In the genomic region with DNA sequence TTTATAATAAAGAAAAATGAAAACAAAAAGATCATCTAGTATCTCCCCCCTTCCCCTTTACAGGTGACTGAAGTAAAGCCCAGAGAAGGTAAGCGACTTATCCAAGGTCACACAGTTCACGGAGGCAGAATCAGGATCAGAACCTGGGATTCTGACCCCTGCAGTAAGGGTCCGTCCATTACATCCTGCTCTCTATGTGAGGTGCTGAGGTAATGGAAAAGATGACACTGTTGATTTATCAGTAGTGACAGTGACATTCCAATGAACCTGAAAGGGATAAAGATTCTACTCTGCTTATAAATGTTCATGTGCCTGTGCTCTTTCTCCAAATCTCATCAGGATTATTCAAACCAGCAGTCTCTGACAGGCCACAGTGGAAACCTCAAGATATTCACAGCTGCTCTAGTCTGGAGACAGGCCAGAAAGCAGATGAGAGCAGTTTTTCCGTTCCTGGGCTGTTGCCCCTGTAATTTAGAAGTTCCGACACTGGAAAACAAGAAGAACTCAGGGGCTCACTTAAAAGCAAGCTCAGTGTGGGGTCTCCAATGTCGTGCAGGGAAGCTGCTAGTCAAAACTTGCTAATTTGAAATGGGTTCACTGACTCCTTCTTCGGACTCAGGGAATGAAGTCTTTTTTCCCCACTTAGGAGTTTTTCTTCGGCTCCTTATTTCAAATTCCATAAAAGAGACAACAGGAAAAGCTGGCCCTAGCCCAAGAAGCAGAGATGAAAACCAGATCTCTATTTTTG, we compare ENCODE assay signal across 8 cellular contexts.
DNase-seq lines count a peak whose midpoint lies in the region; ATAC-seq, FAIRE-seq and TF ChIP-seq lines count a peak whose summit lies in the region.

No MANE protein-coding gene starts in this region.

- DNase-seq in iPS-NIHi7 (ENCODE audit: extremely low spot score) (peak; percentile 34), occipital lobe (lab: John Stamatoyannopoulos, UW) (no peak), KG1 (lab: John Stamatoyannopoulos, UW) (no peak), activated gamma-delta T cell treated with Interleukin-2 at 50 U/mL for 16 hours (no peak), frontal cortex (ENCODE audit: low spot score in 2 of 2) (no peak)

- ATAC-seq in GM19351 (IDR thresholded peaks at IDR 0.05; ENCODE audit: unreplicated experiment): peak; percentile 35
- ATAC-seq in HG02981 (IDR thresholded peaks at IDR 0.05; ENCODE audit: unreplicated experiment): peak; percentile 24
- peak; percentile 88 for ATAC-seq in SK-N-SH treated with all-trans-retinoic acid at 6 μM for 48 hours

- FAIRE-seq in frontal cortex (lab: Jason Lieb, UNC): no peak

TF ChIP-seq in SK-N-SH treated with all-trans-retinoic acid at 6 μM for 48 hours, 23 proteins besides CTCF, POLR2A, EP300 and RAD21:
- TF ChIP-seq TOX (CRISPR knock-in tag; IDR thresholded peaks at IDR 0.05; ENCODE audit: borderline replicate concordance): no peak
- no peak for TF ChIP-seq PPARA (CRISPR knock-in tag; IDR thresholded peaks at IDR 0.05; ENCODE audit: borderline replicate concordance)
- no peak for TF ChIP-seq POU6F1 (CRISPR knock-in tag; IDR thresholded peaks at IDR 0.05; ENCODE audit: borderline replicate concordance, low read depth)
- no peak for TF ChIP-seq ZNF8 (CRISPR knock-in tag; IDR thresholded peaks at IDR 0.05)
- no peak for TF ChIP-seq SNAI2 (CRISPR knock-in tag; IDR thresholded peaks at IDR 0.05)
- TF ChIP-seq CREB5 (CRISPR knock-in tag; IDR thresholded peaks at IDR 0.05; ENCODE audit: low read depth): peak; percentile 66; the same call in 1 of the 2 replicates
- no peak for TF ChIP-seq TCF4 (CRISPR knock-in tag; IDR thresholded peaks at IDR 0.05; ENCODE audit: borderline replicate concordance)
- peak; percentile 43 for TF ChIP-seq ISL1 (CRISPR knock-in tag; IDR thresholded peaks at IDR 0.05)
- TF ChIP-seq PATZ1 (CRISPR knock-in tag; IDR thresholded peaks at IDR 0.05; ENCODE audit: borderline replicate concordance): no peak
- TF ChIP-seq RARB (CRISPR knock-in tag; IDR thresholded peaks at IDR 0.05): no peak

Comparison
In these comparisons a context has a peak if more than half of its experiments do, and no peak if none do; other contexts are left out.
1. ATAC-seq: peak in every context shown above with its lines; median percentile 88 in SK-N-SH treated with all-trans-retinoic acid at 6 μM for 48 hours; 35 in GM19351; 24 in HG02981.